Comparison of ENCODE assay signal across 13 cellular contexts in genomic region chr10:74432841-74433594, GRCh38.
DNase-seq lines count a peak whose midpoint lies in the region; ATAC-seq and TF ChIP-seq lines count a peak whose summit lies in the region.
"Had no signal": no experiment of that assay in that cellular context is flagged by ENCODE, and none has a peak within 500 bp of the region (broad histone marks: within the 10 kb centered on the region; RNA-seq: fewer than 3 reads in every experiment).

No MANE protein-coding gene starts in this region.

- H3K27me3 Mint-ChIP-seq in CD4-positive, alpha-beta T cell: no peaks in the 10 kb centered on the region
- H3K27me3 Mint-ChIP-seq: activated CD8-positive, alpha-beta T cell treated with anti-CD3 and anti-CD28 coated beads for 36 hours had no signal

- intact Hi-C loops in CD4-positive, alpha-beta T cell (cut with DNase I, micrococcal nuclease): no loop called here

- H3K9me3 Mint-ChIP-seq in CD4-positive, alpha-beta T cell: no peaks in the 10 kb centered on the region
- H3K9me3 Mint-ChIP-seq: stimulated activated effector memory CD8-positive, alpha-beta T cell treated with anti-CD3 and anti-CD28 coated beads, Interleukin-12 subunit alpha, Interleukin-12 subunit beta, amount 100 ng/mL, for 72 hours had no signal

- peaks cover 5% of the 10 kb centered on the region for H3K36me3 Mint-ChIP-seq in CD4-positive, alpha-beta T cell (ENCODE audit: low read depth)
- H3K36me3 Mint-ChIP-seq: stimulated activated effector memory CD8-positive, alpha-beta T cell treated with anti-CD3 and anti-CD28 coated beads, Interleukin-12 subunit alpha, Interleukin-12 subunit beta, amount 100 ng/mL, for 72 hours had no signal

- no peak overlapping the region for H3K27ac Mint-ChIP-seq in CD4-positive, alpha-beta T cell
- H3K27ac Mint-ChIP-seq: stimulated activated effector memory CD8-positive, alpha-beta T cell treated with anti-CD3 and anti-CD28 coated beads, Interleukin-12 subunit alpha, Interleukin-12 subunit beta, amount 100 ng/mL, for 72 hours had no signal

- H3K4me1 Mint-ChIP-seq in CD4-positive, alpha-beta T cell (ENCODE audit: low read depth): peaks cover 7% of the 10 kb centered on the region
- H3K4me1 Mint-ChIP-seq: stimulated activated effector memory CD8-positive, alpha-beta T cell treated with anti-CD3 and anti-CD28 coated beads, Interleukin-12 subunit alpha, Interleukin-12 subunit beta, amount 100 ng/mL, for 72 hours had no signal

- H3K36me3 ChIP-seq in lung (ENCODE audit: control insufficient read depth in 2 of 2, insufficient read depth in 2 of 2, low read length in 2 of 2): no peaks in the 10 kb centered on the region
- H3K36me3 ChIP-seq: ascending aorta had no signal

- WGBS in lung, 2 donors: 39 to 63% methylated on average over 1 of the region's 1 CpG

- no peak overlapping the region for H3K4me3 ChIP-seq in lung
- H3K4me3 ChIP-seq: ascending aorta, mucosa of descending colon had no signal

- ATAC-seq in lung (ENCODE audit: insufficient read depth, low FRiP score): peak; percentile 34
- no peak for ATAC-seq in CD4-positive, alpha-beta T cell (ENCODE audit: poor library complexity)
- ATAC-seq: activated CD8-positive, alpha-beta T cell treated with anti-CD3 and anti-CD28 coated beads for 36 hours; foreskin keratinocyte; mucosa of descending colon; stimulated activated effector memory CD8-positive, alpha-beta T cell treated with anti-CD3 and anti-CD28 coated beads, Interleukin-12 subunit alpha, Interleukin-12 subunit beta, amount 100 ng/mL, for 72 hours had no signal

- TF ChIP-seq CTCF in VCaP (conservative IDR thresholded peaks at IDR 0.05) (no peak), lung (IDR thresholded peaks at IDR 0.05; ENCODE audit: control extremely low read depth, extremely low read depth) (no peak)
- no peak for TF ChIP-seq CTCF in CD4-positive, alpha-beta T cell (IDR thresholded peaks at IDR 0.05)

- DNase-seq in AG20443 (ENCODE audit: low spot score): peak; percentile 41
- peak; percentile 22 for DNase-seq in HT1080 (ENCODE audit: low read depth)
- no peak for DNase-seq in lung (ENCODE audit: low spot score)
- no peak for DNase-seq in HUDEP-2 (lab: John Stamatoyannopoulos, UW; ENCODE audit: unreplicated experiment in 76 of 76)
- DNase-seq in NCI-H2029 (lab: John Stamatoyannopoulos, UW): no peak
- no peak for DNase-seq in CD4-positive, alpha-beta T cell
- DNase-seq in inferior parietal cortex (ENCODE audit: extremely low spot score): no peak
- DNase-seq: activated CD8-positive, alpha-beta T cell treated with anti-CD3 and anti-CD28 coated beads for 36 hours; mucosa of descending colon had no signal

- H3K9me3 ChIP-seq in lung (ENCODE audit: control insufficient read depth in 2 of 2, insufficient read depth in 1 of 2, low read length in 1 of 2): no peaks in the 10 kb centered on the region
- H3K9me3 ChIP-seq in CD4-positive, alpha-beta T cell (ENCODE audit: control insufficient read depth, low read length): no peaks in the 10 kb centered on the region
- H3K9me3 ChIP-seq: ascending aorta, mucosa of descending colon had no signal

- H3K27ac ChIP-seq in VCaP (peak overlapping the region; percentile 48), lung (ENCODE audit: low read depth in 1 of 2, low read length in 1 of 2) (no peak overlapping the region)
- H3K27ac ChIP-seq in CD4-positive, alpha-beta T cell (ENCODE audit: low read depth, low read length): no peak overlapping the region
- H3K27ac ChIP-seq: ascending aorta, foreskin keratinocyte had no signal

- H3K27me3 ChIP-seq in lung (ENCODE audit: control insufficient read depth, insufficient read depth): no peaks in the 10 kb centered on the region
- H3K27me3 ChIP-seq in CD4-positive, alpha-beta T cell (ENCODE audit: control insufficient read depth, insufficient read depth, low read length): no peaks in the 10 kb centered on the region
- H3K27me3 ChIP-seq: ascending aorta, foreskin keratinocyte had no signal

- CTCF ChIA-PET in CD4-positive, alpha-beta T cell (lab: Charles Lee): no interaction called here

- H3K4me1 ChIP-seq in lung (ENCODE audit: control insufficient read depth in 2 of 2, insufficient read depth in 2 of 2, low read length in 2 of 2): peaks cover 0 to 3% of the 10 kb centered on the region in 2 donors
- H3K4me1 ChIP-seq: ascending aorta had no signal

- POLR2A ChIA-PET in CD4-positive, alpha-beta T cell (lab: Charles Lee): no interaction called here

- no peak overlapping the region for H3K4me3 Mint-ChIP-seq in CD4-positive, alpha-beta T cell
- H3K4me3 Mint-ChIP-seq: activated CD8-positive, alpha-beta T cell treated with anti-CD3 and anti-CD28 coated beads for 36 hours; stimulated activated effector memory CD8-positive, alpha-beta T cell treated with anti-CD3 and anti-CD28 coated beads, Interleukin-12 subunit alpha, Interleukin-12 subunit beta, amount 100 ng/mL, for 72 hours had no signal

Comparison
In these comparisons a context has a peak if more than half of its experiments do, and no peak if none do; other contexts are left out.
1. DNase-seq: peak in AG20443 (single experiment) and HT1080 (single experiment); none in lung (single experiment), HUDEP-2 (0 of 76), NCI-H2029 (single experiment), CD4-positive, alpha-beta T cell (0 of 10) and inferior parietal cortex (single experiment).